Comparison of ENCODE assay signal across 9 cellular contexts in the genomic region with DNA sequence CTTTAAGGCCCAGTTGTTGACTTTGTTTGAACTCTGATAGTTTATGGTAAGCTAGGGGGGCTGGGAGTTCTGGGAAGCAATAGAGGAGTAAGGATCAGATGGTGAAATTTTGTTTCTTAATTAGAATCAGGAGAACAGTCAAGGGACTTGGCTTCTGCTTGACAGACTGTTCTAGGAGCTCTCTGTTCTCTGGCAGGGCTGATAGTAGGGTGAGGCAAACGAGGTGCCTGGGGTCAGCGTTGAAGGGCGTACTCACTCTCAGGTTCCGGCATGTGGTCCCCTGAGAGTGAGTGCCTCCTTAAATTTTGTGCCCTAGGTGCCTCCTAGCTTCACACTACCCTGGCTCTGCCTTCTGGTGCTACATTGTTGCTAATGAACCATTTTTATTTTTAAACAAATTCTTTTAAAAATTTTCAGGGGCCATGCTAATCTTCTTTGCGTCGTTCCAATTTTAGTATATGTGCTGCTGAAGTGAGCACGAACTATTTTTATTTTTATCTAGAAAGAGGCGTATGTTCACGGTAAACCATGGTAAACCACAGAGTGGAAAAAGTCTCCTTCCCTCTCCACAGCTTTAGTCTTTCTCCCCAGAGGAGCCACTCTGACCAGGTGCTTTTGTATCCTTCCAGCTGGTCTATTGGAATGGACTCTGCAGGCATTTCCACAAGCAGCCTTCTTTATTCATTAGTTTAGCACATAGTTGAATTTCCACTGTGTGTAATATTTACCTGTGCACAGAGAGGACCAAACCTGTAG. TPM values are rescaled to one million over a fixed set of nuclear protein-coding genes. Genes with fewer than 3 reads are reported as not detected.
DNase-seq lines count a peak whose midpoint lies in the region; ATAC-seq and TF ChIP-seq lines count a peak whose summit lies in the region.
"Had no signal": no experiment of that assay in that cellular context is flagged by ENCODE, and none has a peak within 500 bp of the region (broad histone marks: within the 10 kb centered on the region; RNA-seq: fewer than 3 reads in every experiment).

No MANE protein-coding gene starts in this region.

- TF ChIP-seq CTCF in KMS-11 (conservative IDR thresholded peaks at IDR 0.05; ENCODE audit: low read depth, low read length) (no peak), fibroblast of mammary gland (conservative IDR thresholded peaks at IDR 0.05; ENCODE audit: control insufficient read depth, insufficient read depth, low read depth, low read length) (no peak), thoracic aorta (IDR thresholded peaks at IDR 0.05) (no peak)

- H3K27me3 ChIP-seq in KMS-11 (ENCODE audit: insufficient read depth, low read depth) (no peaks in the 10 kb centered on the region), thoracic aorta (replicated peaks; ENCODE audit: insufficient read depth) (no peaks in the 10 kb centered on the region)

- H3K4me3 ChIP-seq in KMS-11 (IDR thresholded peaks at IDR 0.05; ENCODE audit: insufficient read depth, low read depth, low read length) (no peak overlapping the region), fibroblast of mammary gland (ENCODE audit: control insufficient read depth, low read depth, low read length) (no peak overlapping the region), thoracic aorta (no peak overlapping the region)

- no peak overlapping the region for H2AFZ ChIP-seq in KMS-11 (ENCODE audit: low read depth)

- H3K27ac ChIP-seq in KMS-11 (peak overlapping the region; percentile 10; the same call in 1 of the 2 replicates), thoracic aorta (peak overlapping the region; percentile 35 to 63)

- no peaks in the 10 kb centered on the region for H3K9me3 ChIP-seq in thoracic aorta

- peaks cover 73% of the 10 kb centered on the region for H3K4me1 Mint-ChIP-seq in activated CD4-positive, alpha-beta T cell treated with anti-CD3 and anti-CD28 coated beads, Interleukin-2, amount 10 ng/mL, durations not matched to agents 24 days and 14 days

- no peaks in the 10 kb centered on the region; the same call in 1 of the 2 replicates for H3K36me3 ChIP-seq in KMS-11 (ENCODE audit: insufficient read depth)
- H3K36me3 ChIP-seq in thoracic aorta, result peaks cover 5% of the 10 kb centered on the region

- no peak overlapping the region for H3K9ac ChIP-seq in KMS-11

- intact Hi-C loops in activated CD4-positive, alpha-beta T cell treated with anti-CD3 and anti-CD28 coated beads, Interleukin-2, amount 10 ng/mL, durations not matched to agents 24 days and 14 days (cut with micrococcal nuclease), result loop anchor here (1.0 kb wide), 1 partner anchor 9 kb away; no protein-coding TSS in a partner anchor

- peak overlapping the region; percentile 85 for H3K27ac Mint-ChIP-seq in activated CD4-positive, alpha-beta T cell treated with anti-CD3 and anti-CD28 coated beads, Interleukin-2, amount 10 ng/mL, durations not matched to agents 24 days and 14 days

- ATAC-seq in thoracic aorta (ENCODE audit: insufficient number of reproducible peaks, low FRiP score, low read depth), result no peak

- peaks cover 26% of the 10 kb centered on the region; the same call in 1 of the 2 replicates for H3K79me2 ChIP-seq in KMS-11 (ENCODE audit: insufficient read depth, low read depth)

- H3K4me3 Mint-ChIP-seq in activated CD4-positive, alpha-beta T cell treated with anti-CD3 and anti-CD28 coated beads, Interleukin-2, amount 10 ng/mL, durations not matched to agents 24 days and 14 days, result peak overlapping the region; percentile 80

- H3K36me3 Mint-ChIP-seq in activated CD4-positive, alpha-beta T cell treated with anti-CD3 and anti-CD28 coated beads, Interleukin-2, amount 10 ng/mL, durations not matched to agents 24 days and 14 days (ENCODE audit: low read depth), result peaks cover 69% of the 10 kb centered on the region

- H3K27me3 Mint-ChIP-seq in activated CD4-positive, alpha-beta T cell treated with anti-CD3 and anti-CD28 coated beads, Interleukin-2, amount 10 ng/mL, durations not matched to agents 24 days and 14 days, result no peaks in the 10 kb centered on the region

- peaks cover 4% of the 10 kb centered on the region; the same call in 1 of the 2 replicates for H4K20me1 ChIP-seq in KMS-11 (ENCODE audit: insufficient read depth)

- DNase-seq in activated CD4-positive, alpha-beta T cell treated with anti-CD3 and anti-CD28 coated beads, Interleukin-2, amount 10 ng/mL, durations not matched to agents 24 days and 14 days, result peak; percentile 72
- no peak for DNase-seq in activated CD4-positive, alpha-beta T cell treated with anti-CD3 and anti-CD28 coated beads for 48 hours
- DNase-seq in fibroblast of mammary gland (ENCODE audit: low read depth), result peak; percentile 66
- DNase-seq in thoracic aorta (ENCODE audit: low spot score), result no peak
- no peak for DNase-seq in COR-L47 (lab: John Stamatoyannopoulos, UW)
- DNase-seq in NCI-H748 treated with DMSO at 0.1 percent for 48 hours (lab: John Stamatoyannopoulos, UW), result no peak
- no peak for DNase-seq in dermis blood vessel endothelial cell
- DNase-seq: SW 1271 had no signal

- H3K4me1 ChIP-seq in KMS-11 (ENCODE audit: low read depth, poor library complexity, severe bottlenecking) (peaks cover 63% of the 10 kb centered on the region), thoracic aorta (ENCODE audit: control insufficient read depth in 1 of 2, low read depth in 2 of 2) (peaks cover 39 to 54% of the 10 kb centered on the region in 2 donors)

- H3K4me2 ChIP-seq in KMS-11, result peak overlapping the region; percentile 64; the same call in 1 of the 2 replicates

- no peaks in the 10 kb centered on the region for H3K9me3 Mint-ChIP-seq in activated CD4-positive, alpha-beta T cell treated with anti-CD3 and anti-CD28 coated beads, Interleukin-2, amount 10 ng/mL, durations not matched to agents 24 days and 14 days

RNA-seq across cellular contexts. Expression of a gene that starts 19.7 kb away (rescaled TPM):
- total RNA-seq in activated CD4-positive, alpha-beta T cell treated with anti-CD3 and anti-CD28 coated beads, Interleukin-2, amount 10 ng/mL, durations not matched to agents 24 days and 14 days, result 103 and 106 TPM in 2 replicates
- total RNA-seq in thoracic aorta (100 to 1,000 TPM in 1 of 2 donors, 10 to 100 TPM in 1; 92.1 to 125 TPM), dermis blood vessel endothelial cell (17.4 and 31.1 TPM in 2 replicates)

RNA-seq across cellular contexts. Expression of a gene that starts 26.7 kb away (rescaled TPM):
- total RNA-seq in activated CD4-positive, alpha-beta T cell treated with anti-CD3 and anti-CD28 coated beads, Interleukin-2, amount 10 ng/mL, durations not matched to agents 24 days and 14 days, result 22.3 and 27.1 TPM in 2 replicates
- total RNA-seq in thoracic aorta, result 10 to 100 TPM; 15.6 to 22.6 TPM
- 13.3 and 15.5 TPM in 2 replicates for total RNA-seq in dermis blood vessel endothelial cell

RNA-seq across cellular contexts. Expression of a gene that starts 26.8 kb away (rescaled TPM):
- total RNA-seq in activated CD4-positive, alpha-beta T cell treated with anti-CD3 and anti-CD28 coated beads, Interleukin-2, amount 10 ng/mL, durations not matched to agents 24 days and 14 days, result 69.7 and 72.2 TPM in 2 replicates
- total RNA-seq in thoracic aorta (10 to 100 TPM; 46.6 to 74.2 TPM), dermis blood vessel endothelial cell (50.0 and 54.4 TPM in 2 replicates)

RNA-seq across cellular contexts. Expression of a gene that starts 38.8 kb away (rescaled TPM):
- total RNA-seq in activated CD4-positive, alpha-beta T cell treated with anti-CD3 and anti-CD28 coated beads, Interleukin-2, amount 10 ng/mL, durations not matched to agents 24 days and 14 days, result 7.2 and 8.4 TPM in 2 replicates
- total RNA-seq in thoracic aorta, result 10 to 100 TPM; 17.8 to 34.9 TPM
- 28.6 and 38.9 TPM in 2 replicates for total RNA-seq in dermis blood vessel endothelial cell

RNA-seq across cellular contexts. Expression of a gene that starts 48.1 kb away (rescaled TPM):
- 0.07 and 0.09 TPM in 2 replicates for total RNA-seq in activated CD4-positive, alpha-beta T cell treated with anti-CD3 and anti-CD28 coated beads, Interleukin-2, amount 10 ng/mL, durations not matched to agents 24 days and 14 days
- total RNA-seq in thoracic aorta (1 to 10 TPM; 2.0 to 9.1 TPM), dermis blood vessel endothelial cell (3.6 and 4.1 TPM in 2 replicates)

Comparison
In these comparisons a context has a peak if more than half of its experiments do, and no peak if none do; other contexts are left out.
1. DNase-seq: peak in activated CD4-positive, alpha-beta T cell treated with anti-CD3 and anti-CD28 coated beads, Interleukin-2, amount 10 ng/mL, durations not matched to agents 24 days and 14 days (single experiment) and fibroblast of mammary gland (single experiment); none in activated CD4-positive, alpha-beta T cell treated with anti-CD3 and anti-CD28 coated beads for 48 hours (single experiment), thoracic aorta (single experiment), COR-L47 (single experiment), NCI-H748 treated with DMSO at 0.1 percent for 48 hours (single experiment) and dermis blood vessel endothelial cell (single experiment).